ENCODE assay signal across 20 cellular contexts in the genomic region with DNA sequence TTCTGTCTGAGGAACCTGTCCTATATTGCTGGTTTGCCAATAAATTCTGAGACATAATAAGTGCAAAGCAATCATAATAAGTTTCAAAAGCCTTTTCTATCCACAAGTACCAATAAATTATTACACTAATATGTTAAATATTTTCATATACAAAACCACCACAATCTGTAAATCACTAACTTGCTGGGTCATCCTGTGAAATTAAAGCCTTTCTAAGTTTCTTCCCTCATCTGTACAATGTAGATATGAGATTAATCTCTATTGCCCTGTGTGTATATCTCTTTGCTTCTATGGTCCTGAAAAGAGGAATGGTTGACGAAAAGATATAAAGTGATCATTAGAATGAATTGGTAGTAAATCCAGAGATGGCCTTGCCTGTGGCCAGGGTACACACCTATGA.
DNase-seq lines count a peak whose midpoint lies in the region; ATAC-seq and TF ChIP-seq lines count a peak whose summit lies in the region.
"Had no signal": no experiment of that assay in that cellular context is flagged by ENCODE, and none has a peak within 500 bp of the region (broad histone marks: within the 10 kb centered on the region; RNA-seq: fewer than 3 reads in every experiment).

No MANE protein-coding gene starts in this region.

- H3K36me3 ChIP-seq in left ventricle myocardium inferior: no peaks in the 10 kb centered on the region

- peaks cover 46% of the 10 kb centered on the region for H3K4me1 ChIP-seq in left ventricle myocardium inferior
- H3K4me1 ChIP-seq: A549 had no signal

- no peaks in the 10 kb centered on the region for H3K27me3 ChIP-seq in left ventricle myocardium inferior (ENCODE audit: low read depth)

- H3K36me3 Mint-ChIP-seq in nephron progenitor cell (ENCODE audit: low read depth): no peaks in the 10 kb centered on the region

- no peaks in the 10 kb centered on the region for H3K9me3 Mint-ChIP-seq in nephron progenitor cell
- H3K9me3 Mint-ChIP-seq: CD4-positive, alpha-beta memory T cell; GM23338; H9 had no signal

- H3K9me3 ChIP-seq in left ventricle myocardium inferior (replicated peaks): no peaks in the 10 kb centered on the region
- H3K9me3 ChIP-seq: A549 had no signal

- H3K27ac ChIP-seq in left ventricle myocardium inferior (replicated peaks): peak overlapping the region; percentile 24
- H3K27ac ChIP-seq: A549 had no signal

- H3K4me1 Mint-ChIP-seq in nephron progenitor cell: peaks cover 48% of the 10 kb centered on the region
- H3K4me1 Mint-ChIP-seq: H9 had no signal

- no peak for TF ChIP-seq CTCF in left ventricle myocardium inferior (IDR thresholded peaks at IDR 0.05; ENCODE audit: borderline replicate concordance)
- no peak for TF ChIP-seq CTCF in nephron progenitor cell (IDR thresholded peaks at IDR 0.05)

- no peak overlapping the region for H3K4me3 ChIP-seq in left ventricle myocardium inferior
- H3K4me3 ChIP-seq: A549, GM23338 had no signal

- no peak for ATAC-seq in Right ventricle myocardium superior (ENCODE audit: poor library complexity)
- ATAC-seq in HG03139 (IDR thresholded peaks at IDR 0.05; ENCODE audit: unreplicated experiment): peak; percentile 48
- no peak for ATAC-seq in sciatic nerve
- ATAC-seq: A549, GM23338, HCT116 had no signal

- H3K27me3 Mint-ChIP-seq in nephron progenitor cell (ENCODE audit: low read depth, poor library complexity): peaks cover 10% of the 10 kb centered on the region
- H3K27me3 Mint-ChIP-seq: CD4-positive, alpha-beta memory T cell had no signal

- H3K4me3 Mint-ChIP-seq in nephron progenitor cell: no peak overlapping the region
- H3K4me3 Mint-ChIP-seq: CD4-positive, alpha-beta memory T cell; GM23338; H9 had no signal

- intact Hi-C loops in left ventricle myocardium inferior (cut with micrococcal nuclease) (no loop called here), Right ventricle myocardium superior (cut with DNase I) (no loop called here), sciatic nerve (cut with DNase I) (no loop called here)

- H3K27ac Mint-ChIP-seq in nephron progenitor cell: peak overlapping the region; percentile 43
- H3K27ac Mint-ChIP-seq: CD4-positive, alpha-beta memory T cell; GM23338 had no signal

- no peak for DNase-seq in left ventricle myocardium inferior
- DNase-seq in Right ventricle myocardium superior: no peak
- DNase-seq in nephron progenitor cell: no peak
- DNase-seq in AML-193 (lab: John Stamatoyannopoulos, UW): no peak
- no peak for DNase-seq in T-helper 1 cell
- DNase-seq in sciatic nerve (ENCODE audit: low spot score): no peak
- DNase-seq: 8988T; ACHN; C1 segment of cervical spinal cord; Calu3; CD4-positive, alpha-beta memory T cell; COR-L47; DMS53; DMS79 treated with DMSO at 0.1 percent for 48 hours; GF-D8; H9 had no signal
